In the genomic region with DNA sequence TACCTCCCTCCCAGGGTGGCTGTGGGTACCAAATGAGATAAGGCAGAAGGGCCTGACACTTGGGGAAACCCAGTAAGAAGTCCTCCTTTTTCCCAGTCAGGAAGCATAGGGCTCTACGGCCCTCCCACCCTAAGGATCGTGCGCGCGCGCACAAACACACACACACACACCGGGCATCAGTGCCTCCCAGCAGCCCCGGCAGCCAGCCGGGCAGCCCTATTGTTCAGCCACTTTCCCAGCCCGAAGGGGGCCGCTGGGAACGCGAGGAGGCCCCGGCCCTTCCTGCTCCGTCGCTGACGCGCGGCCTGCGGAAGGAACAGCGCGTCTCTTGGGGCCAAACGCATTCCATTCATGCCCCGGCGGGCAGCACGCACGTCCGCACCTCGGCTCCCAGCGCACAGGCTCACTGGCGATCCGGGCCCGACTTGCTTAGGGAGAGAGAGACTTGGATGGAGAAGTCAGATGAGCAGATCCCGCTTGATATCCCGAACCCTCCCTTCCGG, we compare ENCODE assay signal across 11 cellular contexts. TPM values are rescaled to one million over a fixed set of nuclear protein-coding genes. Genes with fewer than 3 reads are reported as not detected.
DNase-seq lines count a peak whose midpoint lies in the region; ATAC-seq, FAIRE-seq and TF ChIP-seq lines count a peak whose summit lies in the region.
"Had no signal": no experiment of that assay in that cellular context is flagged by ENCODE, and none has a peak within 500 bp of the region (broad histone marks: within the 10 kb centered on the region; RNA-seq: fewer than 3 reads in every experiment).

No MANE protein-coding gene starts in this region.

- H3K4me1 ChIP-seq in astrocyte (ENCODE audit: insufficient read depth, low read length) (peaks cover 11% of the 10 kb centered on the region), stomach (peaks cover 0 to 38% (median 19%) of the 10 kb centered on the region in 4 donors)

- no peaks in the 10 kb centered on the region for H4K20me1 ChIP-seq in astrocyte (ENCODE audit: insufficient read depth, low read length)

- H3K4me2 ChIP-seq in astrocyte (ENCODE audit: low read length): peak overlapping the region; percentile 71

- no peak for ATAC-seq in stimulated activated memory B cell treated with anti-CD40 and anti-IgM and Interleukin-4, amounts not matched to agents 10 μg/mL and 1 μg/mL and 100 μg/mL, for 72 hours
- ATAC-seq in GM19395 (IDR thresholded peaks at IDR 0.05; ENCODE audit: unreplicated experiment): no peak

- peak overlapping the region; percentile 56 for H3K9ac ChIP-seq in astrocyte (ENCODE audit: low read length)

- intact Hi-C loops in stomach (cut with DNase I; ENCODE audit: low total_unique reads): no loop called here

- no peak for TF ChIP-seq POLR2A in stomach (IDR thresholded peaks at IDR 0.05)

- peaks cover 2% of the 10 kb centered on the region for H3K4me1 Mint-ChIP-seq in astrocyte (ENCODE audit: low read depth, unreplicated experiment)
- H3K4me1 Mint-ChIP-seq in stimulated activated memory B cell treated with anti-CD40 and anti-IgM and Interleukin-4, amounts not matched to agents 10 μg/mL and 1 μg/mL and 100 μg/mL, for 72 hours: peaks cover 25% of the 10 kb centered on the region

- H3K9me3 Mint-ChIP-seq in astrocyte (ENCODE audit: unreplicated experiment): peaks cover 14% of the 10 kb centered on the region
- no peaks in the 10 kb centered on the region for H3K9me3 Mint-ChIP-seq in stimulated activated memory B cell treated with anti-CD40 and anti-IgM and Interleukin-4, amounts not matched to agents 10 μg/mL and 1 μg/mL and 100 μg/mL, for 72 hours

- no peak overlapping the region for H3K4me3 Mint-ChIP-seq in astrocyte (ENCODE audit: unreplicated experiment)
- no peak overlapping the region for H3K4me3 Mint-ChIP-seq in stimulated activated memory B cell treated with anti-CD40 and anti-IgM and Interleukin-4, amounts not matched to agents 10 μg/mL and 1 μg/mL and 100 μg/mL, for 72 hours

- no peak overlapping the region for H3K4me3 ChIP-seq in astrocyte (ENCODE audit: insufficient read depth, low read depth, low read length)
- H3K4me3 ChIP-seq in fibroblast of pulmonary artery (replicated peaks; ENCODE audit: low read depth, low read length): no peak overlapping the region
- H3K4me3 ChIP-seq in stomach: no peak overlapping the region

- 40 to 52% (median 42%) methylated on average over 22 to 36 of the region's 36 CpGs for WGBS in stomach, 5 donors

- H3K9me3 ChIP-seq in astrocyte (ENCODE audit: insufficient read depth, low read depth, low read length) (peaks cover 6% of the 10 kb centered on the region), stomach (no peaks in the 10 kb centered on the region)

- H3K27ac ChIP-seq in astrocyte (ENCODE audit: low read depth, low read length): peak overlapping the region; percentile 25
- peak overlapping the region; percentile 10 to 82 (median 71) for H3K27ac ChIP-seq in stomach

- H3K79me2 ChIP-seq in astrocyte (ENCODE audit: insufficient read depth, low read length): no peaks in the 10 kb centered on the region

- TF ChIP-seq EP300 in stomach (IDR thresholded peaks at IDR 0.05): peak; percentile 99

- peaks cover 9% of the 10 kb centered on the region for H3K36me3 Mint-ChIP-seq in astrocyte (ENCODE audit: low read depth, unreplicated experiment)
- H3K36me3 Mint-ChIP-seq in stimulated activated memory B cell treated with anti-CD40 and anti-IgM and Interleukin-4, amounts not matched to agents 10 μg/mL and 1 μg/mL and 100 μg/mL, for 72 hours: no peaks in the 10 kb centered on the region

- peaks cover 30% of the 10 kb centered on the region for H3K27me3 Mint-ChIP-seq in astrocyte (ENCODE audit: low read depth, unreplicated experiment)
- H3K27me3 Mint-ChIP-seq in stimulated activated memory B cell treated with anti-CD40 and anti-IgM and Interleukin-4, amounts not matched to agents 10 μg/mL and 1 μg/mL and 100 μg/mL, for 72 hours: peaks cover 9% of the 10 kb centered on the region

- DNase-seq in astrocyte (ENCODE audit: low read depth) (peak; percentile 75), fibroblast of pulmonary artery (ENCODE audit: low read depth) (peak; percentile 90), lung microvascular endothelial cell (ENCODE audit: low read depth in 2 of 2) (peak; percentile 97 to 98), stomach (no peak), RKO (ENCODE audit: low spot score) (no peak)
- no peak for DNase-seq in activated CD4-positive, CD25-positive, alpha-beta regulatory T cell treated with anti-CD3 and anti-CD28 coated beads, Interleukin-2, amount 50 U/mL, for 72 hours
- DNase-seq: activated gamma-delta T cell treated with Interleukin-2 at 50 U/mL for 16 hours, NCI-H146 had no signal

- peak overlapping the region; percentile 87 for H2AFZ ChIP-seq in astrocyte (ENCODE audit: low read depth, low read length)

- H3K36me3 ChIP-seq in astrocyte (ENCODE audit: insufficient read depth, low read length) (no peaks in the 10 kb centered on the region), stomach (no peaks in the 10 kb centered on the region)

- FAIRE-seq in astrocyte (lab: Jason Lieb, UNC): no peak
- FAIRE-seq: G401.6 had no signal

- H3K27me3 ChIP-seq in astrocyte (ENCODE audit: insufficient read depth, low read length) (no peaks in the 10 kb centered on the region), stomach (peaks cover 0 to 5% (median 0%) of the 10 kb centered on the region in 3 donors)

- no peak overlapping the region for H3K27ac Mint-ChIP-seq in astrocyte (ENCODE audit: unreplicated experiment)
- no peak overlapping the region for H3K27ac Mint-ChIP-seq in stimulated activated memory B cell treated with anti-CD40 and anti-IgM and Interleukin-4, amounts not matched to agents 10 μg/mL and 1 μg/mL and 100 μg/mL, for 72 hours

- TF ChIP-seq CTCF in astrocyte (IDR thresholded peaks at IDR 0.05; ENCODE audit: insufficient read depth, low read depth, low read length) (no peak), fibroblast of pulmonary artery (IDR thresholded peaks at IDR 0.05; ENCODE audit: low read length, missing control alignments) (no peak), stomach (IDR thresholded peaks at IDR 0.05) (no peak)

RNA-seq across cellular contexts. Expression of gene DUSP1, which starts 22.6 kb away (rescaled TPM):
- total RNA-seq in astrocyte (80.5 and 90.1 TPM in 2 replicates), lung microvascular endothelial cell (81.3 and 357 TPM in 2 replicates), stomach (100 to 1,000 TPM; 167 to 690 (median 553) TPM)
- polyA plus RNA-seq in stomach: 100 to 1,000 TPM in 1 of 3 donors, 10 to 100 TPM in 2; 76.4 to 136 (median 81.9) TPM

Comparison
In these comparisons a context has a peak if more than half of its experiments do, and no peak if none do; other contexts are left out.
1. DNase-seq: peak in astrocyte (single experiment), fibroblast of pulmonary artery (single experiment) and lung microvascular endothelial cell (2 of 2); none in stomach (single experiment), activated CD4-positive, CD25-positive, alpha-beta regulatory T cell treated with anti-CD3 and anti-CD28 coated beads, Interleukin-2, amount 50 U/mL, for 72 hours (single experiment) and RKO (single experiment).